Comparison of ENCODE assay signal across 13 cellular contexts in genomic region chr4:1547863-1548637, GRCh38.
DNase-seq lines count a peak whose midpoint lies in the region; ATAC-seq and TF ChIP-seq lines count a peak whose summit lies in the region.
"Had no signal": no experiment of that assay in that cellular context is flagged by ENCODE, and none has a peak within 500 bp of the region (broad histone marks: within the 10 kb centered on the region; RNA-seq: fewer than 3 reads in every experiment).

No MANE protein-coding gene starts in this region.

- H3K9me3 Mint-ChIP-seq in stimulated activated naive B cell treated with anti-CD40 and anti-IgM and Interleukin-4, amounts not matched to agents 10 μg/mL and 1 μg/mL and 100 μg/mL, for 72 hours: no peaks in the 10 kb centered on the region
- H3K9me3 Mint-ChIP-seq: activated B cell treated with CpG ODN at 0.5 μM for 24 hours; activated T-helper 2 cell treated with anti-CD3 and anti-CD28 coated beads, Interferon-gamma antibody, Interleukin-2, Interleukin-4, amounts not matched to agents 10 μg/mL and 5 μg/mL and 100 μg/mL, durations not matched to agents 14 hours and 24 hours and 36 hours had no signal

- H3K9me3 ChIP-seq in T-helper 17 cell (ENCODE audit: control insufficient read depth, low read length, poor library complexity, severe bottlenecking): no peaks in the 10 kb centered on the region
- no peaks in the 10 kb centered on the region for H3K9me3 ChIP-seq in testis

- no peak overlapping the region for H3K4me3 ChIP-seq in testis
- H3K4me3 ChIP-seq: cardiac muscle cell, SK-N-MC had no signal

- H3K27me3 Mint-ChIP-seq in T-helper 17 cell: peaks cover 16% of the 10 kb centered on the region
- H3K27me3 Mint-ChIP-seq in stimulated activated naive B cell treated with anti-CD40 and anti-IgM and Interleukin-4, amounts not matched to agents 10 μg/mL and 1 μg/mL and 100 μg/mL, for 72 hours: peaks cover 21 to 48% of the 10 kb centered on the region in 2 donors

- no peaks in the 10 kb centered on the region for H3K36me3 ChIP-seq in testis (ENCODE audit: low read depth, missing control alignments)
- H3K36me3 ChIP-seq: cardiac muscle cell had no signal

- TF ChIP-seq CTCF in testis (IDR thresholded peaks at IDR 0.05): no peak

- peak overlapping the region in 1 of 2 donors; percentile 0 for H3K27ac ChIP-seq in testis
- H3K27ac ChIP-seq: cardiac muscle cell, SK-N-MC had no signal

- WGBS in testis, 2 donors: 46 to 54% methylated on average over 22 to 37 of the region's 37 CpGs

- H3K36me3 Mint-ChIP-seq in T-helper 17 cell (ENCODE audit: low read depth): peaks cover 5% of the 10 kb centered on the region
- peaks cover 0 to 3% of the 10 kb centered on the region in 2 donors for H3K36me3 Mint-ChIP-seq in stimulated activated naive B cell treated with anti-CD40 and anti-IgM and Interleukin-4, amounts not matched to agents 10 μg/mL and 1 μg/mL and 100 μg/mL, for 72 hours

- H3K27me3 ChIP-seq in testis: no peaks in the 10 kb centered on the region

- no peak for TF ChIP-seq POLR2A in testis (IDR thresholded peaks at IDR 0.05)

- peaks cover 8% of the 10 kb centered on the region for H3K4me1 ChIP-seq in testis

- peak overlapping the region; percentile 27 for H3K27ac Mint-ChIP-seq in T-helper 17 cell
- H3K27ac Mint-ChIP-seq in stimulated activated naive B cell treated with anti-CD40 and anti-IgM and Interleukin-4, amounts not matched to agents 10 μg/mL and 1 μg/mL and 100 μg/mL, for 72 hours: no peak overlapping the region
- H3K27ac Mint-ChIP-seq: activated B cell treated with CpG ODN at 0.5 μM for 24 hours; activated T-helper 2 cell treated with anti-CD3 and anti-CD28 coated beads, Interferon-gamma antibody, Interleukin-2, Interleukin-4, amounts not matched to agents 10 μg/mL and 5 μg/mL and 100 μg/mL, durations not matched to agents 14 hours and 24 hours and 36 hours had no signal

- peak overlapping the region; percentile 41 for H3K4me3 Mint-ChIP-seq in T-helper 17 cell
- no peak overlapping the region for H3K4me3 Mint-ChIP-seq in stimulated activated naive B cell treated with anti-CD40 and anti-IgM and Interleukin-4, amounts not matched to agents 10 μg/mL and 1 μg/mL and 100 μg/mL, for 72 hours

- intact Hi-C loops in testis (cut with DNase I; ENCODE audit: low total_unique reads): no loop called here

- peaks cover 11% of the 10 kb centered on the region for H3K4me1 Mint-ChIP-seq in T-helper 17 cell
- peaks cover 5 to 14% of the 10 kb centered on the region in 2 donors for H3K4me1 Mint-ChIP-seq in stimulated activated naive B cell treated with anti-CD40 and anti-IgM and Interleukin-4, amounts not matched to agents 10 μg/mL and 1 μg/mL and 100 μg/mL, for 72 hours

- no peak for DNase-seq in T-helper 17 cell
- DNase-seq in lung microvascular endothelial cell (ENCODE audit: low read depth in 2 of 2): peak; percentile 90 to 97
- DNase-seq in testis: peak; percentile 39
- no peak for DNase-seq in mucosa of gallbladder (ENCODE audit: low spot score)
- DNase-seq in UCSD-AML1 (lab: John Stamatoyannopoulos, UW; ENCODE audit: unreplicated experiment): no peak
- no peak for DNase-seq in stimulated activated naive B cell treated with anti-CD40 and anti-IgM and Interleukin-4, amounts not matched to agents 10 μg/mL and 1 μg/mL and 100 μg/mL, for 72 hours
- DNase-seq: COR-L47, NCI-H774 had no signal

- ATAC-seq in T-helper 17 cell: no peak
- peak; percentile 26 for ATAC-seq in esophagus mucosa
- ATAC-seq in stimulated activated naive B cell treated with anti-CD40 and anti-IgM and Interleukin-4, amounts not matched to agents 10 μg/mL and 1 μg/mL and 100 μg/mL, for 72 hours (replicated peaks): no peak

Comparison
In these comparisons a context has a peak if more than half of its experiments do, and no peak if none do; other contexts are left out.
1. DNase-seq: peak in lung microvascular endothelial cell (2 of 2) and testis (single experiment); none in T-helper 17 cell (0 of 3), mucosa of gallbladder (single experiment), UCSD-AML1 (single experiment) and stimulated activated naive B cell treated with anti-CD40 and anti-IgM and Interleukin-4, amounts not matched to agents 10 μg/mL and 1 μg/mL and 100 μg/mL, for 72 hours (single experiment).